In the genomic region with DNA sequence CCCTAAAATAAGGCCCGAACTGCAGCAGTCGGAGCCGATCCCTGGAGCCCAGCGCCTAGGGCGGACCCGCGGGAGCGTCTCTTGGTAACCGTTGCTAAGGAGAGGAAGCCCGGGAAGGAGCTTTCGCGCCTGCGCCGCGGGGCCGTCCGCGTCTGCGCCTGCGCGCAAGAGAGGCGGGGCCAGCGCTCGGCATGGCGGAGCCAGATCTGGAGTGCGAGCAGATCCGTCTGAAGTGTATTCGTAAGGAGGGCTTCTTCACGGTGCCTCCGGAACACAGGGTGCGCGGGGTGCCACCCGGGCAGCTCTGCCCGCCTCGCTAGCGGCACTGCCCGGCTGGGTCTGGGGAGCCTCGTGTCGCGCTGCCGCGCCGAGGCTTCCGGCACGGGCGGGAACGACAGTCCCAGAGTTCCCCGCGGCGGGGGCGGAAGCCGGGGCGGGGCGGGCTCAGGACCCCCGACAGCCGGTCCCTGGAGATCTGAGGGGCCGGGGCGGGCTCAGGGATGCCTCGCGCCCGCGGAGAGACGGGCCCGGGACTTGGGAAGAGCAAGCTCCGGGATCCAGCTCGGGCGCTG, we compare ENCODE assay signal across 8 cellular contexts. TPM values are rescaled to one million over a fixed set of nuclear protein-coding genes. Genes with fewer than 3 reads are reported as not detected.
DNase-seq lines count a peak whose midpoint lies in the region; ATAC-seq, FAIRE-seq and TF ChIP-seq lines count a peak whose summit lies in the region.

A gene with protein sequence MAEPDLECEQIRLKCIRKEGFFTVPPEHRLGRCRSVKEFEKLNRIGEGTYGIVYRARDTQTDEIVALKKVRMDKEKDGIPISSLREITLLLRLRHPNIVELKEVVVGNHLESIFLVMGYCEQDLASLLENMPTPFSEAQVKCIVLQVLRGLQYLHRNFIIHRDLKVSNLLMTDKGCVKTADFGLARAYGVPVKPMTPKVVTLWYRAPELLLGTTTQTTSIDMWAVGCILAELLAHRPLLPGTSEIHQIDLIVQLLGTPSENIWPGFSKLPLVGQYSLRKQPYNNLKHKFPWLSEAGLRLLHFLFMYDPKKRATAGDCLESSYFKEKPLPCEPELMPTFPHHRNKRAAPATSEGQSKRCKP (plus strand): TSS at position 170 of the 572 bp plus-strand sequence. CDS start 22 bp downstream, at position 192.

- no TSS peak for BruUV-seq in PC-9 (replicated peaks; lab: Mats Ljungman, UMichigan)

- peaks cover 11% of the 10 kb centered on the region for H3K4me1 ChIP-seq in PC-9 (replicated peaks; ENCODE audit: insufficient read depth)
- H3K4me1 ChIP-seq in esophagus (ENCODE audit: control insufficient read depth in 2 of 2, insufficient read depth in 2 of 2, low read length in 1 of 2), result peaks cover 0 to 9% of the 10 kb centered on the region in 2 donors
- H3K4me1 ChIP-seq in muscle layer of colon (ENCODE audit: insufficient read depth, low read length), result peaks cover 7% of the 10 kb centered on the region

- peak within 1 kb of the TSS; percentile 90 for H3K4me3 Mint-ChIP-seq in activated T-cell treated with anti-CD3 and anti-CD28 coated beads, Interleukin-2, amount 50 U/mL, for 4 hours

- FAIRE-seq in D721Med (lab: Jason Lieb, UNC), result no peak

- H2AFZ ChIP-seq in PC-9, result peak within 1 kb of the TSS; percentile 90

- DNase-seq in D721Med (ENCODE audit: insufficient read length, low spot score) (peak; percentile 72), HuH-7 (ENCODE audit: low spot score) (peak; percentile 99), PC-9 (peak; percentile 77 to 97)
- peak; percentile 86 for DNase-seq in activated T-cell treated with anti-CD3 and anti-CD28 coated beads, Interleukin-2, amount 50 U/mL, for 4 hours
- DNase-seq in stimulated activated CD8-positive, alpha-beta memory T cell treated with anti-CD3 and anti-CD28 coated beads, Interleukin-7, amount 100 ng/mL, for 24 hours (ENCODE audit: low read depth), result peak; percentile 86

- peak within 1 kb of the TSS; percentile 82 for H3K4me3 ChIP-seq in PC-9
- peak within 1 kb of the TSS; percentile 79 to 90 for H3K4me3 ChIP-seq in esophagus (ENCODE audit: low read depth in 1 of 2, low read length in 2 of 2)
- peak within 1 kb of the TSS; percentile 76 to 78 for H3K4me3 ChIP-seq in muscle layer of colon (ENCODE audit: low read depth in 1 of 2, low read length in 2 of 2)

- no peaks in the 10 kb centered on the region for H3K9me3 Mint-ChIP-seq in activated T-cell treated with anti-CD3 and anti-CD28 coated beads, Interleukin-2, amount 50 U/mL, for 4 hours

- peaks cover 13% of the 10 kb centered on the region for H3F3A ChIP-seq in PC-9 (ENCODE audit: insufficient read depth, low read depth)

- peak; percentile 61 for ATAC-seq in GM21447 (IDR thresholded peaks at IDR 0.05; ENCODE audit: unreplicated experiment)
- ATAC-seq in activated T-cell treated with anti-CD3 and anti-CD28 coated beads, Interleukin-2, amount 50 U/mL, for 4 hours, result peak; percentile 94

- CTCF ChIA-PET in PC-9 (lab: Charles Lee), result interaction anchor here (0.5 to 1.0 kb wide), 2 partner anchors 13 to 216 kb away, joined by 3 to 5 read pairs; no protein-coding TSS in a partner anchor

- peaks cover 12% of the 10 kb centered on the region for H4K20me1 ChIP-seq in PC-9 (ENCODE audit: insufficient read depth)

- H3K36me3 Mint-ChIP-seq in activated T-cell treated with anti-CD3 and anti-CD28 coated beads, Interleukin-2, amount 50 U/mL, for 4 hours (ENCODE audit: insufficient read depth), result peaks cover 6% of the 10 kb centered on the region

- H3K27me3 ChIP-seq in PC-9 (ENCODE audit: insufficient read depth, low read depth), result no peaks in the 10 kb centered on the region
- no peaks in the 10 kb centered on the region for H3K27me3 ChIP-seq in esophagus (ENCODE audit: control insufficient read depth in 1 of 2, insufficient read depth in 2 of 2, low read length in 2 of 2)
- no peaks in the 10 kb centered on the region for H3K27me3 ChIP-seq in muscle layer of colon (ENCODE audit: control insufficient read depth in 1 of 2, insufficient read depth in 2 of 2, low read length in 2 of 2)

- POLR2A ChIA-PET in PC-9 (lab: Charles Lee; ENCODE audit: unreplicated experiment), result interaction anchor here (0.6 to 0.7 kb wide), 4 partner anchors 13 to 351 kb away, joined by 3 to 16 read pairs (median 4); no protein-coding TSS in a partner anchor

- TF ChIP-seq CTCF in D721Med (IDR thresholded peaks at IDR 0.05; ENCODE audit: insufficient read depth, missing control alignments) (no peak), PC-9 (conservative IDR thresholded peaks at IDR 0.05) (no peak)

- peaks cover 9% of the 10 kb centered on the region for H3K4me1 Mint-ChIP-seq in activated T-cell treated with anti-CD3 and anti-CD28 coated beads, Interleukin-2, amount 50 U/mL, for 4 hours (ENCODE audit: low read depth)

- peaks cover 32% of the 10 kb centered on the region for H3K79me2 ChIP-seq in PC-9 (ENCODE audit: low read depth)

- WGBS in esophagus, 2 donors, result 0 to 1% methylated on average over 66 to 67 of the region's 67 CpGs

- intact Hi-C loops in PC-9 (cut with micrococcal nuclease; ENCODE audit: unreplicated experiment), result no loop called here

- H3K9me3 ChIP-seq in PC-9 (ENCODE audit: insufficient read depth, low read depth) (no peaks in the 10 kb centered on the region), esophagus (ENCODE audit: control insufficient read depth in 2 of 2, insufficient read depth in 1 of 2, low read depth in 1 of 2, low read length in 1 of 2) (no peaks in the 10 kb centered on the region), muscle layer of colon (ENCODE audit: low read length) (no peaks in the 10 kb centered on the region)

- H3K9ac ChIP-seq in muscle layer of colon (ENCODE audit: low read length), result peak within 1 kb of the TSS; percentile 19

- peak within 1 kb of the TSS; percentile 40 for H3K27ac ChIP-seq in PC-9
- H3K27ac ChIP-seq in esophagus (ENCODE audit: low read depth in 2 of 2, low read length in 1 of 2), result peak within 1 kb of the TSS; percentile 88 to 89
- H3K27ac ChIP-seq in muscle layer of colon (ENCODE audit: low read depth, low read length), result peak within 1 kb of the TSS; percentile 87

- H3K27me3 Mint-ChIP-seq in activated T-cell treated with anti-CD3 and anti-CD28 coated beads, Interleukin-2, amount 50 U/mL, for 4 hours (ENCODE audit: low read depth), result no peaks in the 10 kb centered on the region

- no peaks in the 10 kb centered on the region for H3K9me2 ChIP-seq in PC-9 (ENCODE audit: insufficient read depth)

- H3K36me3 ChIP-seq in PC-9 (ENCODE audit: low read depth) (peaks cover 5% of the 10 kb centered on the region), esophagus (ENCODE audit: control insufficient read depth in 2 of 2, insufficient read depth in 2 of 2, low read length in 1 of 2) (peaks cover 0 to 19% of the 10 kb centered on the region in 2 donors), muscle layer of colon (ENCODE audit: insufficient read depth, low read length) (peaks cover 17% of the 10 kb centered on the region)

- H3K4me2 ChIP-seq in PC-9, result peak within 1 kb of the TSS; percentile 93

RNA-seq across cellular contexts. Expression of the gene that starts here (rescaled TPM):
- total RNA-seq in PC-9 (2021), result 76.6 and 110 TPM in 2 replicates
- 10 to 100 TPM; 76.3 to 82.5 (median 81.9) TPM for total RNA-seq in activated T-cell treated with anti-CD3 and anti-CD28 coated beads, Interleukin-2, amount 50 U/mL, for 4 hours
- 10 to 100 TPM; 49.2 to 88.8 TPM for polyA plus RNA-seq in esophagus

Comparison
In these comparisons a context has a peak if more than half of its experiments do, and no peak if none do; other contexts are left out.
1. Peak in every context shown above with its lines: DNase-seq, ATAC-seq, H3K4me3 ChIP-seq and H3K27ac ChIP-seq.